In genomic region chr2:47159627-47160026, GRCh38 we compare ENCODE assay signal across 2 cellular contexts.
TF ChIP-seq lines count a peak whose summit lies in the region.

No MANE protein-coding gene starts in this region.

TF ChIP-seq in HCT116, 20 proteins besides CTCF, POLR2A, EP300 and RAD21:
- 0 out of 2 replicates have a peak, but pooled peaks have one; percentile 24 for TF ChIP-seq POLR2AphosphoS5 (IDR thresholded peaks at IDR 0.05; ENCODE audit: low read depth, low read length)
- no peak for TF ChIP-seq FOSL1 (IDR thresholded peaks at IDR 0.05; ENCODE audit: low read depth)
TF ChIP-seq in HCT116: peak in this region for 1.

TF ChIP-seq in liver, 16 proteins besides CTCF, POLR2A, EP300 and RAD21:
- TF ChIP-seq REST (IDR thresholded peaks at IDR 0.05) (no peak), TAF1 (conservative IDR thresholded peaks at IDR 0.05) (no peak), YY1 (IDR thresholded peaks at IDR 0.05) (no peak), RXRA (IDR thresholded peaks at IDR 0.05) (no peak), GABPA (IDR thresholded peaks at IDR 0.05 in 1 of 2, conservative IDR thresholded peaks at IDR 0.05 in 1 of 2) (no peak)
TF ChIP-seq in liver: peak in this region for 0.
